Comparison of ENCODE assay signal across 9 cellular contexts in the genomic region with DNA sequence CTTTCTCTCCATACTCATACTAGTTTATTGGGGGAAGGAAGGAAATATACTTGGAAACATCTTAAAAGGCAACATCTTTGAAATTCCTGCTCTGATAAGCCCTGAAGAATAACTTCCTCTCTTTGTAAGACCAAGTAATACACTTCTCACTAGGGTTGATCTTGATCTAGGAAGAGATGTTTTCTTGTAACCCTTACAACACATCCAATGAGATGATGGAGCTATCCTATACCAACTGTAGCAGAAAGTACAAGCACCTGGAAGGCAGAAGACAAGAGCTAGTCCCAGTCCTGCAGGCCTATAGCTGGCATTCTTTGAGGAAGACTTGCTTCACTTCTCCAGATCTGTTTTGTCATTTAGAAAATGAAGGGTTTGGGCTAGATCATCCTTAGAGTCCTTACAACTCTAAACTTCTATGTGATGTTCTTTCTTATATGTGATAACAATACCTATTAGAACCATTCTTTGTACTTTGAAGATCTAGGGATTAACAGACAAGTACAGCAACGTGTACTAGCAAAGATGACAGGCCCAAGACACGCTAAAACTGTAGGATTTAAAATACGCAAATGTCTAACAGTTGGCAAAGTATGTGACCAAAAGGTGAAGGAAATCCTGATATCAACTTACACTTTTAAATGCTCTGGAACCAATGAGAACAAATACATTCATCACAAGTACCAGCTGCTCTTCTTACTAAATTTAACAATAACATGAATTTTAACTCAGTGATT. TPM values are rescaled to one million over a fixed set of nuclear protein-coding genes. Genes with fewer than 3 reads are reported as not detected.
DNase-seq lines count a peak whose midpoint lies in the region; ATAC-seq and TF ChIP-seq lines count a peak whose summit lies in the region.
"Had no signal": no experiment of that assay in that cellular context is flagged by ENCODE, and none has a peak within 500 bp of the region (broad histone marks: within the 10 kb centered on the region; RNA-seq: fewer than 3 reads in every experiment).

No MANE protein-coding gene starts in this region.

- peak; percentile 49 for DNase-seq in SIG-M5 treated with dmso at 0.1 percent for 504 hours (lab: John Stamatoyannopoulos, UW; ENCODE audit: unreplicated experiment)
- DNase-seq in SIG-M5 (lab: John Stamatoyannopoulos, UW), result no peak
- DNase-seq in Panc1 (ENCODE audit: low read depth, low spot score), result no peak
- DNase-seq in endothelial cell (ENCODE audit: low spot score), result no peak
- DNase-seq in NCI-H1105 (lab: John Stamatoyannopoulos, UW), result no peak
- DNase-seq in mesenchymal stem cell, result no peak
- no peak for DNase-seq in ecto neural progenitor cell (ENCODE audit: low spot score)
- DNase-seq: activated CD4-positive, alpha-beta T cell treated with anti-CD3 and anti-CD28 coated beads for 1 hour had no signal

- H3K23ac ChIP-seq in mesenchymal stem cell (ENCODE audit: low read length in 2 of 2), result no peak overlapping the region

- H3K27me3 ChIP-seq in Panc1 (ENCODE audit: control insufficient read depth, insufficient read depth, low read length), result no peaks in the 10 kb centered on the region
- no peaks in the 10 kb centered on the region for H3K27me3 ChIP-seq in mesenchymal stem cell (ENCODE audit: control insufficient read depth in 1 of 2, insufficient read depth in 1 of 2, low read length in 2 of 2)

- H3K27ac Mint-ChIP-seq in endothelial cell (ENCODE audit: unreplicated experiment), result no peak overlapping the region
- peak overlapping the region; percentile 98 for H3K27ac Mint-ChIP-seq in stimulated activated memory B cell treated with anti-CD40 and anti-IgM and Interleukin-4, amounts not matched to agents 10 μg/mL and 1 μg/mL and 100 μg/mL, for 72 hours

- TSS peak; percentile 82 for BruUV-seq in Panc1 (replicated peaks; lab: Mats Ljungman, UMichigan)

- no peak overlapping the region for H2BK120ac ChIP-seq in mesenchymal stem cell (ENCODE audit: low read depth, low read length)

- peak overlapping the region; percentile 49 for H3K4me3 Mint-ChIP-seq in endothelial cell (ENCODE audit: unreplicated experiment)
- H3K4me3 Mint-ChIP-seq in stimulated activated memory B cell treated with anti-CD40 and anti-IgM and Interleukin-4, amounts not matched to agents 10 μg/mL and 1 μg/mL and 100 μg/mL, for 72 hours, result peak overlapping the region; percentile 97

- H3K9ac ChIP-seq in mesenchymal stem cell (ENCODE audit: low read length), result no peak overlapping the region

- no peak overlapping the region for H3K18ac ChIP-seq in mesenchymal stem cell (ENCODE audit: low read depth in 1 of 2, low read length in 2 of 2)

- peaks cover 17% of the 10 kb centered on the region for H3K4me1 ChIP-seq in Panc1 (ENCODE audit: control insufficient read depth, insufficient read depth, low read length)
- H3K4me1 ChIP-seq in mesenchymal stem cell (ENCODE audit: control insufficient read depth, insufficient read depth, low read depth, low read length), result peaks cover 11% of the 10 kb centered on the region

- POLR2A ChIA-PET in Panc1 (lab: Charles Lee), result interaction anchor here (0.6 kb wide), 1 partner anchor 21 kb away, joined by 3 read pairs; no protein-coding TSS in a partner anchor

- CTCF ChIA-PET in Panc1 (lab: Charles Lee), result interaction anchor here (0.6 kb wide), 2 partner anchors 8 to 18 kb away, joined by 3 to 8 read pairs; no protein-coding TSS in a partner anchor

- no peak overlapping the region for H2BK15ac ChIP-seq in mesenchymal stem cell (ENCODE audit: low read depth, poor library complexity, severe bottlenecking)

- no peak for ATAC-seq in Panc1
- ATAC-seq in stimulated activated memory B cell treated with anti-CD40 and anti-IgM and Interleukin-4, amounts not matched to agents 10 μg/mL and 1 μg/mL and 100 μg/mL, for 72 hours, result no peak

- no peak overlapping the region for H2AFZ ChIP-seq in mesenchymal stem cell (ENCODE audit: low read depth, low read length)

- H2AK5ac ChIP-seq in mesenchymal stem cell (ENCODE audit: low read length, severe bottlenecking), result no peak overlapping the region

- in situ Hi-C loops in Panc1 (cut with HindIII; ENCODE audit: low pct_unique_long_range_greater_than_20kb, low sequenced_read_pairs), result no loop called here

- H3K4me3 ChIP-seq in Panc1 (ENCODE audit: low read depth in 2 of 2, low read length in 2 of 2), result peak overlapping the region in 1 of 2 experiments; percentile 79; a peak in 1 of 4 replicates
- H3K4me3 ChIP-seq in mesenchymal stem cell (ENCODE audit: insufficient read depth in 1 of 2, low read depth in 1 of 2, low read length in 2 of 2), result no peak overlapping the region

- no peak overlapping the region for H2BK12ac ChIP-seq in mesenchymal stem cell (ENCODE audit: low read length in 2 of 2)

- H3K36me3 ChIP-seq in Panc1 (ENCODE audit: control insufficient read depth, insufficient read depth, low read length) (no peaks in the 10 kb centered on the region), mesenchymal stem cell (ENCODE audit: control insufficient read depth in 1 of 2, insufficient read depth in 2 of 2, low read depth in 1 of 2, low read length in 2 of 2) (no peaks in the 10 kb centered on the region)

- H3K27ac ChIP-seq in Panc1 (ENCODE audit: low read length) (no peak overlapping the region), mesenchymal stem cell (ENCODE audit: low read length, poor library complexity, severe bottlenecking) (no peak overlapping the region)

- H3K27me3 Mint-ChIP-seq in endothelial cell (ENCODE audit: unreplicated experiment), result peaks cover 11% of the 10 kb centered on the region
- H3K27me3 Mint-ChIP-seq in stimulated activated memory B cell treated with anti-CD40 and anti-IgM and Interleukin-4, amounts not matched to agents 10 μg/mL and 1 μg/mL and 100 μg/mL, for 72 hours, result no peaks in the 10 kb centered on the region

- 94% methylated on average over 3 of the region's 3 CpGs for WGBS in mesenchymal stem cell

- H3K4ac ChIP-seq in mesenchymal stem cell (ENCODE audit: low read depth in 1 of 2, low read length in 2 of 2), result no peak overlapping the region

- H3K36me3 Mint-ChIP-seq in endothelial cell (ENCODE audit: low read depth, unreplicated experiment), result peaks cover 4% of the 10 kb centered on the region
- peaks cover 22% of the 10 kb centered on the region for H3K36me3 Mint-ChIP-seq in stimulated activated memory B cell treated with anti-CD40 and anti-IgM and Interleukin-4, amounts not matched to agents 10 μg/mL and 1 μg/mL and 100 μg/mL, for 72 hours

- H3K9me3 ChIP-seq in Panc1 (ENCODE audit: control insufficient read depth, insufficient read depth, low read depth, low read length) (no peaks in the 10 kb centered on the region), mesenchymal stem cell (ENCODE audit: control insufficient read depth, low read length) (no peaks in the 10 kb centered on the region)

- H4K8ac ChIP-seq in mesenchymal stem cell (ENCODE audit: low read length), result no peak overlapping the region

- peaks cover 32% of the 10 kb centered on the region for H3K4me1 Mint-ChIP-seq in endothelial cell (ENCODE audit: unreplicated experiment)
- H3K4me1 Mint-ChIP-seq in stimulated activated memory B cell treated with anti-CD40 and anti-IgM and Interleukin-4, amounts not matched to agents 10 μg/mL and 1 μg/mL and 100 μg/mL, for 72 hours, result peaks cover 66% of the 10 kb centered on the region

- H3K79me1 ChIP-seq in mesenchymal stem cell (replicated peaks; ENCODE audit: low read length, poor library complexity, severe bottlenecking), result peaks cover 12% of the 10 kb centered on the region

- no peak overlapping the region for H3K4me2 ChIP-seq in mesenchymal stem cell (ENCODE audit: low read length, poor library complexity, severe bottlenecking)

- no peak for TF ChIP-seq CTCF in Panc1 (IDR thresholded peaks at IDR 0.05)
- no peak for TF ChIP-seq CTCF in endothelial cell (IDR thresholded peaks at IDR 0.05; ENCODE audit: unreplicated experiment)

- H2BK5ac ChIP-seq in mesenchymal stem cell (ENCODE audit: low read depth, low read length, poor library complexity, severe bottlenecking), result no peak overlapping the region

- intact Hi-C loops in Panc1 (cut with micrococcal nuclease; ENCODE audit: unreplicated experiment), result loop anchor here (5.0 kb wide), 1 partner anchor 197 kb away; no protein-coding TSS in a partner anchor

- no peaks in the 10 kb centered on the region for H3K9me3 Mint-ChIP-seq in endothelial cell (ENCODE audit: unreplicated experiment)
- H3K9me3 Mint-ChIP-seq in stimulated activated memory B cell treated with anti-CD40 and anti-IgM and Interleukin-4, amounts not matched to agents 10 μg/mL and 1 μg/mL and 100 μg/mL, for 72 hours, result no peaks in the 10 kb centered on the region

- no peak overlapping the region for H4K91ac ChIP-seq in mesenchymal stem cell (ENCODE audit: low read length)

- no peak overlapping the region for H3K14ac ChIP-seq in mesenchymal stem cell (ENCODE audit: low read length in 2 of 2)

RNA-seq across cellular contexts. Expression of a gene that starts 1.8 kb away (rescaled TPM):
- total RNA-seq in Panc1 (2021; ENCODE audit: unreplicated experiment) (7.8 TPM), endothelial cell (ENCODE audit: unreplicated experiment) (8.1 TPM)
- 5.2 TPM for polyA plus RNA-seq in Panc1 (2012; ENCODE audit: insufficient read length)
- 2.4 TPM for polyA plus RNA-seq in mesenchymal stem cell (2013, experiment 1 of 2)
- 2.8 TPM for polyA plus RNA-seq in mesenchymal stem cell (2013, experiment 2 of 2)
